Comparison of ENCODE assay signal across 8 cellular contexts in the genomic region with DNA sequence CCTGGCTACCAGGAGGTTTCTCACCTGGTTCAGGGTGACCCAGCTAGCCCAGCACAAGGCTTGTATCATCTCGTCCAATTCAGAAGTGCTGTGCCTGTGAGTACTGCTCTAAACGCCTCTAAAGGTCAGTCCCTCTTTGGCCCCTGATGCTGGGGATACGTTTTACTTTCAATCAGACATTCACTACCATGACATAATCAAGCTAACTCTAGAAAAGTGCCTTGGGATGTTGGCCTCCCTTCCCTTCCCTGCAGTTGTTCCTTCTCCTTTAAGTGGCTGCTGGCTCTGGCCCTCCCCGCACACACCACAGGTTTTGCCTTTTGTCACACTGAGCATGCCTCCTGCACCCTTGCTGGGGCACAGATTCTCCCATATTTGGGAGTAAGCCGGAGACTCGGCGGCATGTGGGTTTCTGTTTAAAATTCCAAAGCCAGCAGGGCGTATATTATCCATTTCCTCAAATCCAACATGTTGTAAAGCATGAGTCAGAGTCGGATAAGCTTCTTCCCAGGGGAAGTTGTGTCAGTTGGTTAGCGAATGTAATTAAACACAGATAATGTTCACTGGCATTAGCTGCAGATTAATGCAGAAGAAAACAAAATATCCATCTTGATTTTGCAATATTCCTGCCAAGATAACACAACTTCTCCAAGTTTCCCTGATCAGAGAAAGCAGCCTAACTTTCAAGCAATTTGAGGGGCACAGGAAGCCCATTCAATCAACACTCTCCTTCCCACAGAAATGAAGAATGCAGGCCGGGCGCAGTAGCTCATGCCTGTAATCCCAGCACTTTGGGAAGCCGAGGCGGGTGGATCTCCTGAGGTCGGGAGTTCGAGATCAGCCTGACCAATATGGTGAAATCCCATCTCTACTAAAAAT. TPM values are rescaled to one million over a fixed set of nuclear protein-coding genes. Genes with fewer than 3 reads are reported as not detected.
DNase-seq lines count a peak whose midpoint lies in the region; ATAC-seq, FAIRE-seq and TF ChIP-seq lines count a peak whose summit lies in the region.

No MANE protein-coding gene starts in this region.

- H4K20me1 ChIP-seq in PC-3 (ENCODE audit: low read length) (no peaks in the 10 kb centered on the region), endothelial cell of umbilical vein (replicated peaks; ENCODE audit: control insufficient read depth, extremely low read depth, insufficient read depth, low read length) (no peaks in the 10 kb centered on the region)

- BruUV-seq in PC-3 (replicated peaks; lab: Mats Ljungman, UMichigan) = TSS peak; percentile 99
- TSS peak; percentile 79 for BruUV-seq in endothelial cell of umbilical vein (replicated peaks; lab: Mats Ljungman, UMichigan)

- CTCF ChIA-PET in PC-3 (lab: Charles Lee) = interaction anchor here (0.5 to 2.3 kb wide), 12 partner anchors 9 to 613 kb away, joined by 3 to 10 read pairs (median 4); a partner anchor contains a TSS
- CTCF ChIA-PET in endothelial cell of umbilical vein (lab: Charles Lee) = interaction anchor here (1.0 to 4.9 kb wide), 13 partner anchors 9 to 115 kb away, joined by 3 to 32 read pairs (median 4); a partner anchor contains a TSS

- H3K4me2 ChIP-seq in PC-3 (ENCODE audit: low read length) (peak overlapping the region; percentile 50), endothelial cell of umbilical vein (ENCODE audit: insufficient read depth, low read length) (peak overlapping the region; percentile 62)

- FAIRE-seq in endothelial cell of umbilical vein (lab: Jason Lieb, UNC) = peak; percentile 77

- DNase-seq in ELF-1 (ENCODE audit: low read depth, low spot score) (peak; percentile 97), PC-3 (peak; percentile 100), endothelial cell of umbilical vein (ENCODE audit: low read depth, low spot score) (peak; percentile 94), uterus (peak; percentile 83 to 89)

- no peaks in the 10 kb centered on the region for H3K36me3 ChIP-seq in PC-3 (ENCODE audit: low read depth, low read length)
- no peaks in the 10 kb centered on the region for H3K36me3 ChIP-seq in endothelial cell of umbilical vein (ENCODE audit: control insufficient read depth in 2 of 2, extremely low read depth in 1 of 2, insufficient read depth in 2 of 2, low read length in 2 of 2)
- H3K36me3 ChIP-seq in mesodermal cell (ENCODE audit: control insufficient read depth, insufficient read depth, low read length) = no peaks in the 10 kb centered on the region
- no peaks in the 10 kb centered on the region for H3K36me3 ChIP-seq in uterus

- 0 to 1% methylated on average over 4 to 12 of the region's 16 CpGs for WGBS in mesodermal cell (ENCODE audit: insufficient coverage in 2 of 2), 2 experiments

- H3K9me2 ChIP-seq in PC-3 (replicated peaks; ENCODE audit: low read length) = no peaks in the 10 kb centered on the region

- POLR2A ChIA-PET in PC-3 (lab: Charles Lee; ENCODE audit: unreplicated experiment) = interaction anchor here (0.5 to 2.3 kb wide), 13 partner anchors 21 to 802 kb away, joined by 3 to 27 read pairs (median 4); a partner anchor contains a TSS
- POLR2A ChIA-PET in endothelial cell of umbilical vein (lab: Charles Lee) = interaction anchor here (0.6 to 1.9 kb wide), 5 partner anchors 10 to 79 kb away, joined by 3 to 22 read pairs (median 4); a partner anchor contains a TSS

- H3K9me1 ChIP-seq in endothelial cell of umbilical vein (replicated peaks; ENCODE audit: control insufficient read depth, extremely low read depth, insufficient read depth, low read length) = no peaks in the 10 kb centered on the region

- TF ChIP-seq CTCF in PC-3 (conservative IDR thresholded peaks at IDR 0.05; ENCODE audit: low read depth, low read length) (no peak), endothelial cell of umbilical vein (IDR thresholded peaks at IDR 0.05; ENCODE audit: extremely low read depth in 1 of 2, insufficient read depth in 1 of 2, low read depth in 1 of 2, low read length in 2 of 2) (no peak), uterus (IDR thresholded peaks at IDR 0.05) (no peak)

- peak; percentile 98 for ATAC-seq in PC-3
- no peak for ATAC-seq in GM18517 (IDR thresholded peaks at IDR 0.05; ENCODE audit: unreplicated experiment)
- ATAC-seq in GM18868 (IDR thresholded peaks at IDR 0.05; ENCODE audit: unreplicated experiment) = no peak
- ATAC-seq in HG02759 (IDR thresholded peaks at IDR 0.05; ENCODE audit: unreplicated experiment) = no peak

- peak overlapping the region; percentile 62 for H2AFZ ChIP-seq in PC-3 (ENCODE audit: low read length)
- H2AFZ ChIP-seq in endothelial cell of umbilical vein (ENCODE audit: low read depth, low read length) = peak overlapping the region; percentile 68

- H3K9me3 ChIP-seq in PC-3 (ENCODE audit: low read length) (no peaks in the 10 kb centered on the region), endothelial cell of umbilical vein (replicated peaks; ENCODE audit: control insufficient read depth, insufficient read depth, low read length) (no peaks in the 10 kb centered on the region), mesodermal cell (ENCODE audit: control insufficient read depth, low read length) (no peaks in the 10 kb centered on the region), uterus (no peaks in the 10 kb centered on the region)

- H3K4me3 ChIP-seq in PC-3 (ENCODE audit: low read length) (peak overlapping the region; percentile 6), endothelial cell of umbilical vein (replicated peaks in 1 of 3; ENCODE audit: insufficient read depth in 1 of 3, low read depth in 1 of 3, low read length in 3 of 3) (peak overlapping the region in 1 of 3 experiments; percentile 7), mesodermal cell (ENCODE audit: extremely low read depth, insufficient read depth, low read length, poor library complexity, severe bottlenecking) (no peak overlapping the region), uterus (no peak overlapping the region)

- intact Hi-C loops in PC-3 (cut with micrococcal nuclease) = loop anchor here (1.0 to 2.0 kb wide), 5 partner anchors 31 to 115 kb away; a partner anchor contains a TSS
- intact Hi-C loops in endothelial cell of umbilical vein (cut with micrococcal nuclease) = loop anchor here (1.0 to 2.0 kb wide), 3 partner anchors 26 to 59 kb away; no protein-coding TSS in a partner anchor
- intact Hi-C loops in uterus (cut with DNase I; ENCODE audit: low total_unique reads) = no loop called here

- TF ChIP-seq POLR2A in endothelial cell of umbilical vein (IDR thresholded peaks at IDR 0.05; ENCODE audit: low read depth, low read length) = no peak
- peak; percentile 61 for TF ChIP-seq POLR2A in uterus (IDR thresholded peaks at IDR 0.05)

- H3K27me3 ChIP-seq in PC-3 (ENCODE audit: low read length) (no peaks in the 10 kb centered on the region), endothelial cell of umbilical vein (ENCODE audit: control insufficient read depth in 2 of 2, insufficient read depth in 2 of 2, low read length in 2 of 2) (no peaks in the 10 kb centered on the region), uterus (no peaks in the 10 kb centered on the region)

- peak overlapping the region; percentile 73 for H3K27ac ChIP-seq in PC-3 (ENCODE audit: low read length)
- H3K27ac ChIP-seq in endothelial cell of umbilical vein (ENCODE audit: insufficient read depth, low read depth, low read length) = peak overlapping the region; percentile 73
- H3K27ac ChIP-seq in mesodermal cell (ENCODE audit: low read depth, low read length, severe bottlenecking) = peak overlapping the region; percentile 96
- peak overlapping the region; percentile 87 to 93 for H3K27ac ChIP-seq in uterus

- dilution Hi-C loops in endothelial cell of umbilical vein (cut with MboI; ENCODE audit: extremely low pct_ligation_motif_present, low sequenced_read_pairs) = no loop called here

- H3K4me1 ChIP-seq in PC-3 (ENCODE audit: insufficient read depth, low read length) = peaks cover 27% of the 10 kb centered on the region
- peaks cover 30% of the 10 kb centered on the region for H3K4me1 ChIP-seq in endothelial cell of umbilical vein (ENCODE audit: control insufficient read depth, extremely low read depth, insufficient read depth, low read length)
- H3K4me1 ChIP-seq in mesodermal cell (ENCODE audit: control insufficient read depth, insufficient read depth, low read length, poor library complexity, severe bottlenecking) = peaks cover 40% of the 10 kb centered on the region
- no peaks in the 10 kb centered on the region for H3K4me1 ChIP-seq in uterus

- H3K9ac ChIP-seq in PC-3 (ENCODE audit: low read length) (peak overlapping the region; percentile 39), endothelial cell of umbilical vein (replicated peaks; ENCODE audit: extremely low read depth, insufficient read depth, low read length) (peak overlapping the region; percentile 62)

- H3K79me2 ChIP-seq in PC-3 (ENCODE audit: low read length) (no peaks in the 10 kb centered on the region), endothelial cell of umbilical vein (ENCODE audit: control insufficient read depth, insufficient read depth, low read length) (no peaks in the 10 kb centered on the region)

- peaks cover 10% of the 10 kb centered on the region for H3F3A ChIP-seq in PC-3 (ENCODE audit: low read length, unreplicated experiment)

RNA-seq across cellular contexts. Expression of a gene that starts 31.8 kb away (rescaled TPM):
- total RNA-seq in PC-3 (2014; rRNA removed) = 382 and 445 TPM in 2 replicates
- 203 and 231 TPM in 2 replicates for total RNA-seq in endothelial cell of umbilical vein
- 92.7 and 95.4 TPM in 2 replicates for polyA plus RNA-seq in endothelial cell of umbilical vein
- polyA plus RNA-seq in endothelial cell of umbilical vein (2011; cell fraction: cytosol; rRNA removed) = 82.0 and 83.1 TPM in 2 replicates
- 242 and 287 TPM in 2 replicates for polyA plus RNA-seq in endothelial cell of umbilical vein (2011; cell fraction: nucleus; rRNA removed)
- 141 and 150 TPM in 2 replicates for polyA plus RNA-seq in endothelial cell of umbilical vein (2012)
- polyA minus RNA-seq in endothelial cell of umbilical vein = 182 and 207 TPM in 2 replicates
- polyA minus RNA-seq in endothelial cell of umbilical vein (2011; cell fraction: cytosol; rRNA and poly(A)+ RNA removed) = 40.0 TPM
- polyA minus RNA-seq in endothelial cell of umbilical vein (2011; cell fraction: nucleus; rRNA and poly(A)+ RNA removed) = 197 and 317 TPM in 2 replicates
- polyA plus RNA-seq in mesodermal cell (2013, experiment 1 of 2) = 177 TPM
- polyA plus RNA-seq in mesodermal cell (2013, experiment 2 of 2) = 162 TPM
- total RNA-seq in uterus = 100 to 1,000 TPM in 3 of 4 donors, 10 to 100 TPM in 1; 77.4 to 313 (median 215) TPM

RNA-seq across cellular contexts. Expression of a gene that starts 55.2 kb away (rescaled TPM):
- total RNA-seq in PC-3 (2014; rRNA removed) = 1,570 and 1,582 TPM in 2 replicates
- 32.5 and 34.9 TPM in 2 replicates for total RNA-seq in endothelial cell of umbilical vein
- polyA plus RNA-seq in endothelial cell of umbilical vein = 22.0 and 23.6 TPM in 2 replicates
- 31.7 and 33.2 TPM in 2 replicates for polyA plus RNA-seq in endothelial cell of umbilical vein (2011; cell fraction: cytosol; rRNA removed)
- 33.4 and 36.3 TPM in 2 replicates for polyA plus RNA-seq in endothelial cell of umbilical vein (2011; cell fraction: nucleus; rRNA removed)
- polyA plus RNA-seq in endothelial cell of umbilical vein (2012) = 39.8 and 90.5 TPM in 2 replicates
- 13.1 and 19.7 TPM in 2 replicates for polyA minus RNA-seq in endothelial cell of umbilical vein
- 3.0 TPM for polyA minus RNA-seq in endothelial cell of umbilical vein (2011; cell fraction: cytosol; rRNA and poly(A)+ RNA removed)
- 5.0 TPM in 2 replicates for polyA minus RNA-seq in endothelial cell of umbilical vein (2011; cell fraction: nucleus; rRNA and poly(A)+ RNA removed)
- polyA plus RNA-seq in mesodermal cell (2013, experiment 1 of 2) = 125 TPM
- polyA plus RNA-seq in mesodermal cell (2013, experiment 2 of 2) = 104 TPM
- total RNA-seq in uterus = 10 to 100 TPM in 2 of 4 donors, 1 to 10 TPM in 2; 1.8 to 15.3 (median 9.0) TPM

Comparison
In these comparisons a context has a peak if more than half of its experiments do, and no peak if none do; other contexts are left out.
1. RNA of a gene that starts 55.2 kb away (total RNA-seq): 1,570 to 1,582 TPM in PC-3; 32.5 to 34.9 TPM in endothelial cell of umbilical vein and 1.8 to 15.3 TPM in uterus; every median in the first group is over 10 times any median in the second.
2. Peak in every context shown above with its lines, with median percentiles within 50 percentile points of each other: DNase-seq and H3K27ac ChIP-seq.